In genomic region chr11:42171046-42171445, GRCh38 we compare ENCODE assay signal across 22 cellular contexts.
DNase-seq lines count a peak whose midpoint lies in the region; ATAC-seq and TF ChIP-seq lines count a peak whose summit lies in the region.
"Had no signal": no experiment of that assay in that cellular context is flagged by ENCODE, and none has a peak within 500 bp of the region (broad histone marks: within the 10 kb centered on the region; RNA-seq: fewer than 3 reads in every experiment).

No MANE protein-coding gene starts in this region.

- DNase-seq in EH (ENCODE audit: low read depth) (peak; percentile 20), cardiac fibroblast (ENCODE audit: low read depth in 2 of 2) (peak; percentile 5 to 51), fibroblast of the aortic adventitia (ENCODE audit: low read depth) (peak; percentile 0), skeletal muscle cell (ENCODE audit: low read depth) (peak; percentile 7), dedifferentiated amniotic fluid mesenchymal stem cell (ENCODE audit: extremely low spot score) (no peak)
- DNase-seq: 8988T; ACHN; BE2C; C1 segment of cervical spinal cord; CD4-positive, alpha-beta memory T cell; CD4-positive, CD25-positive, alpha-beta regulatory T cell; CD8-positive, alpha-beta memory T cell; COR-L47; DMS 273 treated with DMSO at 0.1 percent for 48 hours; DMS153; DMS53; DMS79; DND-41; GF-D8 had no signal

- no peak for TF ChIP-seq CTCF in cardiac fibroblast (IDR thresholded peaks at IDR 0.05; ENCODE audit: low read depth, low read length)
- TF ChIP-seq CTCF in fibroblast of the aortic adventitia (IDR thresholded peaks at IDR 0.05; ENCODE audit: insufficient read depth, low read length) = no peak

- H3K4me3 ChIP-seq in cardiac fibroblast (replicated peaks in 1 of 2; ENCODE audit: low read depth in 2 of 2, low read length in 2 of 2) (no peak overlapping the region), fibroblast of the aortic adventitia (ENCODE audit: low read depth, low read length) (no peak overlapping the region), skeletal muscle cell (ENCODE audit: low read depth, low read length) (no peak overlapping the region)
- H3K4me3 ChIP-seq: BLaER1 had no signal

- ATAC-seq in GM19463 (IDR thresholded peaks at IDR 0.05; ENCODE audit: unreplicated experiment) (no peak), HG03520 (IDR thresholded peaks at IDR 0.05; ENCODE audit: unreplicated experiment) (no peak)
